ENCODE assay signal across 8 cellular contexts in the genomic region with DNA sequence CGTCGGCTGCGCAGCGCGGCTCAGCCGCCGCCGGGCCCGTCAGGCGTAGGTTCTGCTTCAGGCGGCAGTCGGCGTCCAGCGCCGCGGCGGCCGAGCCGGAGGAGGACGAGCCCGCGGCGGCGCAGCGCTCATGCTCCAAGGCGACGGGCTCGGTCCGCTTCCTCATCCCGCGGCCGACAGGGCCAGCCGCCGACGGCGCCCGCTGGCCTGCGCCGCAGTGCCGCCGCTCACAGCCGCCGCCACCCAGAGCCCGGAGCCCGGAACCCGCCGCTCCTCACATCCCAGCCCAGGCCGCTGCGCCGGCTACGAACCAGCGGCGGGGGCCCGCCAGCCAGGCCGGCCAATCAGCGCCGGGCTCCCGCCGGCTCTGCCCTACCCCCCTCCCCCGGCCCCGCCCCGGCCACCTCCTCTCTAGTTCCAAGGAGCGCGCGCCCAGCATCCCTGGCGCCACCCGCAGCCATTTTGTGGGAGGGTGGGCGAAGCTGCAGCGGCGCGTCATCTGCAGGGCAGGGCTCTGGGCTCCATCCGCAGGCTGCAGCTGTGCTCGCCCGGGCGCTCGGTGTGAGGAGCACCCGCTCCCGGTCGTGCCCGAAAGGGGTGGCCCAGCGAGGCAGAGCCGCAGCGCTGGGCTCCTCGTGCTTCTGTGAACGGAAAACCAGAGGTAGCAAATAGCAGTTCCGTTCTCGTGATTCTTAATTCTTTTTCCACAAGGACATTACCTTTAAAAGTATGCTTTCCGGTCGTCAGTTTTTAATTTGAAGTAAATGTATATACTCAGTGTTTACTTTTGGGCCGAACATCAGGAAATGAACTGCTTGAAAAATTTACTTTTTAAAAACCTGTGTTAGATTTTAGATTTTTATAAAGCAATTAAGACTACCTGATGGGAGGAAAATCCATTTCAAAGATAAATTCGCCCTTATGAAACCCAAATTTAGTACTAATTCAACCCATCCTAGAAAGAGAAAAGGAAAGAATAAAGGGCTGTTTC. TPM values are rescaled to one million over a fixed set of nuclear protein-coding genes. Genes with fewer than 3 reads are reported as not detected.
A peak's percentile ranks its signal among the peaks of the same experiment; 100 is the strongest.
DNase-seq lines count a peak whose midpoint lies in the region; ATAC-seq, FAIRE-seq and TF ChIP-seq lines count a peak whose summit lies in the region.

A gene (minus strand): TSS at position 298 of the 991 bp plus-strand sequence. CDS start 132 bp downstream, at position 166.

- peaks cover 4% of the 10 kb centered on the region in 2 experiments for H4K20me1 ChIP-seq in H1 (replicated peaks in 1 of 2; ENCODE audit: control insufficient read depth in 1 of 2, insufficient read depth in 2 of 2, low read length in 2 of 2)

- H2AFZ ChIP-seq in H1 (ENCODE audit: low read length), result no peak within 1 kb of the TSS
- peak within 1 kb of the TSS; percentile 85 for H2AFZ ChIP-seq in mesenchymal stem cell (ENCODE audit: low read depth, low read length)

- peaks cover 0 to 4% (median 0%) of the 10 kb centered on the region in 4 experiments; a peak in 1 of 8 replicates for H3K36me3 ChIP-seq in H1 (ENCODE audit: control insufficient read depth in 2 of 4, insufficient read depth in 4 of 4, low read length in 3 of 4)
- H3K36me3 ChIP-seq in mesenchymal stem cell (ENCODE audit: control insufficient read depth in 1 of 2, insufficient read depth in 2 of 2, low read depth in 1 of 2, low read length in 2 of 2), result peaks cover 0 to 5% of the 10 kb centered on the region in 2 experiments

- H3K9me3 ChIP-seq in H1 (ENCODE audit: insufficient read depth in 2 of 2, low read depth in 1 of 2, low read length in 1 of 2), result no peaks in the 10 kb centered on the region
- no peaks in the 10 kb centered on the region for H3K9me3 ChIP-seq in mesenchymal stem cell (ENCODE audit: control insufficient read depth, low read length)

- peak within 1 kb of the TSS; percentile 82 for H3K56ac ChIP-seq in H1 (replicated peaks; ENCODE audit: insufficient read length, low read depth, low read length)

- H3K79me2 ChIP-seq in H1 (ENCODE audit: control insufficient read depth in 1 of 2, insufficient read depth in 2 of 2, low read length in 2 of 2), result peaks cover 0 to 40% of the 10 kb centered on the region in 2 experiments; a peak in 2 of 4 replicates

- CTCF ChIA-PET in H1 (lab: Charles Lee; ENCODE audit: partially characterized antibody), result interaction anchor here (0.7 kb wide), 1 partner anchor 298 kb away, joined by 3 read pairs; no protein-coding TSS in a partner anchor

- H2BK120ac ChIP-seq in H1 (replicated peaks; ENCODE audit: low read depth, low read length) (no peak within 1 kb of the TSS), mesenchymal stem cell (ENCODE audit: low read depth, low read length) (peak within 1 kb of the TSS; percentile 85)

- H2BK15ac ChIP-seq in H1 (ENCODE audit: low read length) (no peak within 1 kb of the TSS), mesenchymal stem cell (ENCODE audit: low read depth, poor library complexity, severe bottlenecking) (peak within 1 kb of the TSS; percentile 99)

- H3K27ac ChIP-seq in H1 (ENCODE audit: low read depth, low read length) (peak within 1 kb of the TSS; percentile 85), mesenchymal stem cell (ENCODE audit: low read length, poor library complexity, severe bottlenecking) (peak within 1 kb of the TSS; percentile 82)

- peak within 1 kb of the TSS; percentile 93; the same call in 1 of the 2 replicates for H4K8ac ChIP-seq in H1 (ENCODE audit: extremely low read depth, insufficient read depth, low read length)
- H4K8ac ChIP-seq in mesenchymal stem cell (ENCODE audit: low read length), result peak within 1 kb of the TSS; percentile 96

- H3K18ac ChIP-seq in H1 (ENCODE audit: extremely low read depth, low read length), result peak within 1 kb of the TSS; percentile 90
- H3K18ac ChIP-seq in mesenchymal stem cell (ENCODE audit: low read depth in 1 of 2, low read length in 2 of 2), result peak within 1 kb of the TSS; percentile 90 to 96

- H4K91ac ChIP-seq in H1 (replicated peaks; ENCODE audit: insufficient read length, low read length) (peak within 1 kb of the TSS; percentile 74), mesenchymal stem cell (ENCODE audit: low read length) (peak within 1 kb of the TSS; percentile 75)

- no peak for TF ChIP-seq CTCF in H1 (IDR thresholded peaks at IDR 0.05; ENCODE audit: control extremely low read depth in 1 of 3, insufficient read depth in 1 of 3, low read depth in 1 of 3, low read length in 3 of 3)

- peaks cover 0 to 3% (median 0%) of the 10 kb centered on the region in 4 experiments; a peak in 2 of 7 replicates for H3K4me1 ChIP-seq in H1 (replicated peaks in 1 of 4; ENCODE audit: control insufficient read depth in 3 of 4, insufficient read depth in 4 of 4, low read length in 3 of 4)
- peaks cover 5% of the 10 kb centered on the region for H3K4me1 ChIP-seq in mesenchymal stem cell (ENCODE audit: control insufficient read depth, insufficient read depth, low read depth, low read length)

- TF ChIP-seq RAD21 in H1 (IDR thresholded peaks at IDR 0.05 in 1 of 2, conservative IDR thresholded peaks at IDR 0.05 in 1 of 2; ENCODE audit: low read depth in 2 of 2, low read length in 2 of 2), result no peak

- peak; percentile 92 for ATAC-seq in GM21390 (IDR thresholded peaks at IDR 0.05; ENCODE audit: unreplicated experiment)

- H3K79me1 ChIP-seq in H1 (ENCODE audit: low read depth, low read length), result peaks cover 6% of the 10 kb centered on the region; the same call in 1 of the 2 replicates
- H3K79me1 ChIP-seq in mesenchymal stem cell (replicated peaks; ENCODE audit: low read length, poor library complexity, severe bottlenecking), result no peaks in the 10 kb centered on the region

- H3K27me3 ChIP-seq in H1 (replicated peaks in 1 of 4; ENCODE audit: control insufficient read depth in 3 of 4, extremely low read depth in 1 of 4, insufficient read depth in 3 of 4, low read length in 3 of 4) (no peaks in the 10 kb centered on the region), mesenchymal stem cell (ENCODE audit: control insufficient read depth in 1 of 2, insufficient read depth in 1 of 2, low read length in 2 of 2) (no peaks in the 10 kb centered on the region)

- peaks cover 8% of the 10 kb centered on the region for H3K23me2 ChIP-seq in H1 (ENCODE audit: low read depth, low read length)

- in situ Hi-C loops in Caki2 (cut with HindIII; ENCODE audit: low pct_unique_long_range_greater_than_20kb, low sequenced_read_pairs), result no loop called here

- H4K5ac ChIP-seq in H1 (ENCODE audit: insufficient read length, low read depth, low read length), result peak within 1 kb of the TSS; percentile 99

- no peak within 1 kb of the TSS for H2BK20ac ChIP-seq in H1 (ENCODE audit: low read length)

- 1% methylated on average over 44 of the region's 91 CpGs; no CpG with 5 or more reads in 1 of the 2 experiments for WGBS in H1 (ENCODE audit: extremely low coverage in 1 of 2, insufficient coverage in 1 of 2, insufficient read length in 1 of 2, insufficient replicate concordance in 2 of 2, low coverage in 1 of 2, low lambda C conversion rate in 2 of 2, missing lambda C conversion rate in 1 of 2), 2 experiments
- WGBS in mesenchymal stem cell, result under 1% methylated on average over 49 of the region's 91 CpGs

- H2BK5ac ChIP-seq in H1 (ENCODE audit: low read depth, low read length) (peak within 1 kb of the TSS; percentile 57; the same call in 1 of the 2 replicates), mesenchymal stem cell (ENCODE audit: low read depth, low read length, poor library complexity, severe bottlenecking) (peak within 1 kb of the TSS; percentile 44)

- H3K4me3 ChIP-seq in H1 (ENCODE audit: extremely low read depth in 1 of 4, insufficient read depth in 2 of 4, low read depth in 3 of 4, low read length in 4 of 4), result peak within 1 kb of the TSS; percentile 55 to 95 (median 66)
- H3K4me3 ChIP-seq in mesenchymal stem cell (ENCODE audit: insufficient read depth in 1 of 2, low read depth in 1 of 2, low read length in 2 of 2), result peak within 1 kb of the TSS; percentile 85 to 97

- TF ChIP-seq POLR2A in H1 (IDR thresholded peaks at IDR 0.05; ENCODE audit: control extremely low read depth in 1 of 2, low read depth in 2 of 2, low read length in 2 of 2), result peak; percentile 81 to 87

- no peak for FAIRE-seq in H1 (lab: Jason Lieb, UNC)

- no peak within 1 kb of the TSS for H3K14ac ChIP-seq in H1 (ENCODE audit: insufficient read length)
- peak within 1 kb of the TSS in 1 of 2 experiments; percentile 98 for H3K14ac ChIP-seq in mesenchymal stem cell (ENCODE audit: low read length in 2 of 2)

- TF ChIP-seq EP300 in H1 (IDR thresholded peaks at IDR 0.05; ENCODE audit: borderline replicate concordance in 1 of 2, low read depth in 2 of 2, low read length in 2 of 2), result no peak

- peak; percentile 95 for DNase-seq in Caki2 (ENCODE audit: low read depth)
- peak in 75 of 76 experiments; percentile 32 to 97 (median 90) for DNase-seq in HUDEP-2 (lab: John Stamatoyannopoulos, UW; ENCODE audit: unreplicated experiment in 76 of 76)
- DNase-seq in NOMO-1 treated with dmso at 0.1 percent for 144 hours (lab: John Stamatoyannopoulos, UW; ENCODE audit: unreplicated experiment), result peak; percentile 95
- DNase-seq in activated CD8-positive, alpha-beta memory T cell treated with anti-CD3 and anti-CD28 coated beads for 48 hours (ENCODE audit: low read depth in 2 of 3, low spot score in 2 of 3), result peak; percentile 83 to 92 (median 89)
- peak; percentile 82 to 92 for DNase-seq in H1 (ENCODE audit: low read depth in 1 of 2, low spot score in 2 of 2)
- peak; percentile 97 for DNase-seq in mesenchymal stem cell
- DNase-seq in stimulated activated CD8-positive, alpha-beta memory T cell treated with anti-CD3 and anti-CD28 coated beads, Interleukin-12 subunit alpha, Interleukin-12 subunit beta, amount 100 ng/mL, for 24 hours (ENCODE audit: extremely low read depth), result peak; percentile 85

- H2BK12ac ChIP-seq in H1 (ENCODE audit: low read depth, low read length) (no peak within 1 kb of the TSS), mesenchymal stem cell (ENCODE audit: low read length in 2 of 2) (peak within 1 kb of the TSS in 1 of 2 experiments; percentile 54)

- H3K4me2 ChIP-seq in H1 (ENCODE audit: insufficient read depth in 1 of 2, low read depth in 2 of 2, low read length in 2 of 2) (peak within 1 kb of the TSS; percentile 82 to 94), mesenchymal stem cell (ENCODE audit: low read length, poor library complexity, severe bottlenecking) (peak within 1 kb of the TSS; percentile 92)

- H2AK5ac ChIP-seq in H1 (ENCODE audit: low read depth, low read length), result no peak within 1 kb of the TSS
- H2AK5ac ChIP-seq in mesenchymal stem cell (ENCODE audit: low read length, severe bottlenecking), result no peak within 1 kb of the TSS

- POLR2A ChIA-PET in H1 (lab: Charles Lee; ENCODE audit: partially characterized antibody), result interaction anchor here (1.0 to 2.5 kb wide), 3 partner anchors 16 to 66 kb away, joined by 3 to 13 read pairs (median 4); a partner anchor contains a TSS

- peak within 1 kb of the TSS; percentile 69 for H3K4ac ChIP-seq in H1 (replicated peaks; ENCODE audit: insufficient read length, low read depth, low read length)
- peak within 1 kb of the TSS; percentile 64 to 85 for H3K4ac ChIP-seq in mesenchymal stem cell (ENCODE audit: low read depth in 1 of 2, low read length in 2 of 2)

- H3K23ac ChIP-seq in H1 (ENCODE audit: insufficient read length) (no peak within 1 kb of the TSS), mesenchymal stem cell (ENCODE audit: low read length in 2 of 2) (peak within 1 kb of the TSS; percentile 89 to 92)

- H3K9ac ChIP-seq in H1 (replicated peaks in 1 of 4; ENCODE audit: extremely low read depth in 1 of 4, low read depth in 3 of 4, low read length in 3 of 4) (peak within 1 kb of the TSS; percentile 76 to 95 (median 84)), mesenchymal stem cell (ENCODE audit: low read length) (peak within 1 kb of the TSS; percentile 96)

RNA-seq across cellular contexts. Expression of the gene that starts here (rescaled TPM):
- total RNA-seq in Caki2 (2014; rRNA removed; shearing (Covaris generic); ENCODE audit: low replicate concordance), result 24.4 and 29.7 TPM in 2 replicates
- 59.5 and 60.5 TPM in 2 replicates for total RNA-seq in H1 (2021; fragmentation: NEBNext Ultra II Directional; extraction: Animal tissue kit (Norgen Biotek cat#: 25700))
- polyA plus RNA-seq in H1 (2011; rRNA removed), result 31.3 and 42.8 TPM in 2 replicates
- 32.7 TPM for polyA plus RNA-seq in H1 (2011; cell fraction: cytosol; rRNA removed)
- polyA plus RNA-seq in H1 (2011; cell fraction: nucleus; rRNA removed), result 39.7 TPM
- 58.9 to 66.6 TPM (median 61.5 TPM) in 4 replicates for polyA plus RNA-seq in H1 (2012, experiment 1 of 2)
- 80.5 TPM for polyA plus RNA-seq in H1 (2012, experiment 2 of 2)
- polyA plus RNA-seq in H1 (2013, experiment 1 of 2), result 60.2 TPM
- 64.8 TPM for polyA plus RNA-seq in H1 (2013, experiment 2 of 2)
- 43.4 and 45.2 TPM in 2 replicates for polyA minus RNA-seq in H1 (2011; rRNA and poly(A)+ RNA removed)
- 26.4 TPM for polyA minus RNA-seq in H1 (2011; cell fraction: cytosol; rRNA and poly(A)+ RNA removed)
- 39.0 TPM for polyA minus RNA-seq in H1 (2011; cell fraction: nucleus; rRNA and poly(A)+ RNA removed)
- 71.9 TPM for polyA plus RNA-seq in mesenchymal stem cell (2013, experiment 1 of 2)
- 74.0 TPM for polyA plus RNA-seq in mesenchymal stem cell (2013, experiment 2 of 2)

Comparison
In these comparisons a context has a peak if more than half of its experiments do, and no peak if none do; other contexts are left out.
1. Peak in every context shown above with its lines: DNase-seq, ATAC-seq, H3K4me3 ChIP-seq and H3K27ac ChIP-seq.